15 cellular contexts compared by ENCODE assay signal in genomic region chr5:152405145-152405544, GRCh38. TPM values are rescaled to one million over a fixed set of nuclear protein-coding genes. Genes with fewer than 3 reads are reported as not detected.
DNase-seq lines count a peak whose midpoint lies in the region; ATAC-seq, FAIRE-seq and TF ChIP-seq lines count a peak whose summit lies in the region.
"Had no signal": no experiment of that assay in that cellular context is flagged by ENCODE, and none has a peak within 500 bp of the region (broad histone marks: within the 10 kb centered on the region; RNA-seq: fewer than 3 reads in every experiment).

Gene NMUR2, minus strand, starts transcription at chr5:152405279. Its CDS starts 166 bp downstream, at chr5:152405113.

- no peaks in the 10 kb centered on the region for H3K36me3 ChIP-seq in GM23248 (ENCODE audit: low read depth)
- H3K36me3 ChIP-seq: thoracic aorta had no signal

- no peak for ATAC-seq in HG03565 (IDR thresholded peaks at IDR 0.05; ENCODE audit: unreplicated experiment)
- ATAC-seq: activated CD8-positive, alpha-beta T cell treated with anti-CD3 and anti-CD28 coated beads for 36 hours; K562; left colon had no signal

- WGBS in GM23248 (ENCODE audit: low coverage in 1 of 2, low lambda C conversion rate in 2 of 2, missing lambda C conversion rate in 2 of 2), 2 experiments: 0 to 5% methylated on average over 7 of the region's 7 CpGs

- no peaks in the 10 kb centered on the region for H3K36me3 Mint-ChIP-seq in nephron (ENCODE audit: low read depth)
- H3K36me3 Mint-ChIP-seq: activated naive CD8-positive, alpha-beta T cell had no signal

- in situ Hi-C loops in GM23248 (cut with MboI): no loop called here

- no peak within 1 kb of the TSS for H3K9ac ChIP-seq in GM23248

- H3K4me1 Mint-ChIP-seq in nephron: no peaks in the 10 kb centered on the region

- H3K9me2 ChIP-seq in GM23248 (ENCODE audit: insufficient read depth): no peaks in the 10 kb centered on the region

- no peaks in the 10 kb centered on the region for H3K27me3 ChIP-seq in GM23248 (replicated peaks; ENCODE audit: insufficient read depth)

- H3K9me3 ChIP-seq in GM23248 (ENCODE audit: low read depth): no peaks in the 10 kb centered on the region
- H3K9me3 ChIP-seq: thoracic aorta had no signal

- FAIRE-seq in HTR-8/SVneo (lab: Jason Lieb, UNC): no peak
- FAIRE-seq: K562 had no signal

- no peaks in the 10 kb centered on the region for H3K4me1 ChIP-seq in GM23248 (ENCODE audit: insufficient read depth)

- H3K4me3 Mint-ChIP-seq in nephron: peak within 1 kb of the TSS; percentile 30 to 58 (median 57)
- H3K4me3 Mint-ChIP-seq: activated CD8-positive, alpha-beta T cell treated with anti-CD3 and anti-CD28 coated beads for 36 hours; activated naive CD8-positive, alpha-beta T cell had no signal

- no peak for TF ChIP-seq CTCF in nephron (IDR thresholded peaks at IDR 0.05; ENCODE audit: unreplicated experiment in 3 of 3)

- H3K27ac Mint-ChIP-seq in nephron: no peak within 1 kb of the TSS
- H3K27ac Mint-ChIP-seq: activated CD8-positive, alpha-beta T cell treated with anti-CD3 and anti-CD28 coated beads for 36 hours; activated naive CD8-positive, alpha-beta T cell had no signal

- no peak within 1 kb of the TSS for H3K4me3 ChIP-seq in GM23248
- H3K4me3 ChIP-seq: K562, thoracic aorta had no signal

- no peak within 1 kb of the TSS for H2AFZ ChIP-seq in GM23248

- H3K27ac ChIP-seq in GM23248: no peak within 1 kb of the TSS
- H3K27ac ChIP-seq: thoracic aorta had no signal

- no peaks in the 10 kb centered on the region for H3K79me2 ChIP-seq in GM23248 (ENCODE audit: insufficient read depth)

- no peak within 1 kb of the TSS for H3K4me2 ChIP-seq in GM23248 (ENCODE audit: unreplicated experiment)

- DNase-seq in Daoy (ENCODE audit: low read depth) (peak; percentile 75), NCI-H1092 treated with DMSO at 0.1 percent for 48 hours (lab: John Stamatoyannopoulos, UW) (peak; percentile 3), SW480 (ENCODE audit: low spot score) (peak; percentile 44), HTR-8/SVneo (ENCODE audit: insufficient read length, low spot score) (no peak), GM23248 (no peak), ureter (ENCODE audit: low spot score) (no peak)
- DNase-seq: activated CD8-positive, alpha-beta T cell treated with anti-CD3 and anti-CD28 coated beads for 36 hours; left colon had no signal

- H3F3A ChIP-seq in GM23248 (ENCODE audit: insufficient read depth): no peaks in the 10 kb centered on the region

- no peaks in the 10 kb centered on the region for H3K9me3 Mint-ChIP-seq in nephron

- peaks cover 19% of the 10 kb centered on the region for H3K27me3 Mint-ChIP-seq in nephron (ENCODE audit: low read depth)
- H3K27me3 Mint-ChIP-seq: activated naive CD8-positive, alpha-beta T cell had no signal

- H4K20me1 ChIP-seq in GM23248 (ENCODE audit: insufficient read depth): no peaks in the 10 kb centered on the region

RNA-seq across cellular contexts. Expression of gene NMUR2, which starts in this region (rescaled TPM):
- 0.30 TPM in 1 of 2 replicates, not detected in the other for total RNA-seq in Daoy (2014; rRNA removed; shearing (Covaris generic))
- total RNA-seq in GM23248 (2014; rRNA removed; shearing (Covaris generic)): not detected in 2 replicates
- not detected in 2 replicates for polyA plus RNA-seq in GM23248 (2016; fragmentation: Nextera tagmentation; extraction: Ambion mirVana)
- not detected for total RNA-seq in ureter
- total RNA-seq: activated CD8-positive, alpha-beta T cell treated with anti-CD3 and anti-CD28 coated beads for 36 hours; fibroblast of villous mesenchyme; K562; left colon; osteoblast; thoracic aorta had no signal
- polyA plus RNA-seq: K562 had no signal

Comparison
In these comparisons a context has a peak if more than half of its experiments do, and no peak if none do; other contexts are left out.
1. Peak in DNase-seq in Daoy; RNA of the gene not detected or under 1 TPM.
2. DNase-seq: peak in NCI-H1092 treated with DMSO at 0.1 percent for 48 hours (single experiment) and SW480 (single experiment); none in HTR-8/SVneo (single experiment), GM23248 (single experiment) and ureter (single experiment).